36 cellular contexts compared by ENCODE assay signal in genomic region chr11:43245471-43245870, GRCh38.
"Had no signal": no experiment of that assay in that cellular context is flagged by ENCODE, and none has a peak within 500 bp of the region (broad histone marks: within the 10 kb centered on the region; RNA-seq: fewer than 3 reads in every experiment).

No MANE protein-coding gene starts in this region.

- H3K9me3 Mint-ChIP-seq: activated B cell treated with CpG ODN at 0.5 μM for 24 hours; activated CD4-positive, alpha-beta memory T cell treated with anti-CD3 and anti-CD28 coated beads for 36 hours; activated naive CD4-positive, alpha-beta T cell treated with anti-CD3 and anti-CD28 coated beads, Interleukin-2, amount 10 ng/mL, durations not matched to agents 7 days and 5 days; activated naive CD8-positive, alpha-beta T cell treated with anti-CD3 and anti-CD28 coated beads, Interleukin-2, amount 50 U/mL, for 24 hours; activated T-cell treated with anti-CD3 and anti-CD28 coated beads, Interleukin-2, amount 50 U/mL, for 4 hours; activated T-helper 1 cell treated with anti-CD3 and anti-CD28 coated beads, Interleukin-12 subunit alpha, Interleukin-12 subunit beta, Interleukin-2, Interleukin-4 antibody, amounts not matched to agents 30 ng/mL and 10 ng/mL and 1 ng/mL, durations not matched to agents 14 hours and 24 hours and 36 hours; central memory CD8-positive, alpha-beta T cell; T-cell had no signal

- H3K36me3 Mint-ChIP-seq: activated CD4-positive, alpha-beta memory T cell treated with anti-CD3 and anti-CD28 coated beads for 36 hours; activated naive CD4-positive, alpha-beta T cell treated with anti-CD3 and anti-CD28 coated beads, Interleukin-2, amount 10 ng/mL, durations not matched to agents 7 days and 5 days; activated naive CD8-positive, alpha-beta T cell; T-cell had no signal

- H3K4me1 Mint-ChIP-seq: activated B cell treated with CpG ODN at 0.5 μM for 24 hours; activated naive CD4-positive, alpha-beta T cell treated with anti-CD3 and anti-CD28 coated beads, Interleukin-2, amount 10 ng/mL, durations not matched to agents 7 days and 5 days; activated naive CD8-positive, alpha-beta T cell treated with anti-CD3 and anti-CD28 coated beads, Interleukin-2, amount 50 U/mL, for 24 hours; central memory CD8-positive, alpha-beta T cell; T-cell; T-helper 17 cell had no signal

- H3K9me3 ChIP-seq: SJSA1 had no signal

- H3K4me3 Mint-ChIP-seq: activated B cell treated with CpG ODN at 0.5 μM for 24 hours; activated CD4-positive, alpha-beta memory T cell treated with anti-CD3 and anti-CD28 coated beads for 36 hours; activated naive CD4-positive, alpha-beta T cell treated with anti-CD3 and anti-CD28 coated beads, Interleukin-2, amount 10 ng/mL, durations not matched to agents 7 days and 5 days; activated naive CD8-positive, alpha-beta T cell; activated naive CD8-positive, alpha-beta T cell treated with anti-CD3 and anti-CD28 coated beads, Interleukin-2, amount 50 U/mL, for 24 hours; activated T-cell treated with anti-CD3 and anti-CD28 coated beads, Interleukin-2, amount 50 U/mL, for 4 hours; activated T-helper 1 cell treated with anti-CD3 and anti-CD28 coated beads, Interleukin-12 subunit alpha, Interleukin-12 subunit beta, Interleukin-2, Interleukin-4 antibody, amounts not matched to agents 30 ng/mL and 10 ng/mL and 1 ng/mL, durations not matched to agents 14 hours and 24 hours and 36 hours; central memory CD8-positive, alpha-beta T cell; T-cell; T-helper 17 cell had no signal

- H3K27ac Mint-ChIP-seq: activated B cell treated with CpG ODN at 0.5 μM for 24 hours; activated CD4-positive, alpha-beta memory T cell treated with anti-CD3 and anti-CD28 coated beads for 36 hours; activated naive CD4-positive, alpha-beta T cell treated with anti-CD3 and anti-CD28 coated beads, Interleukin-2, amount 10 ng/mL, durations not matched to agents 7 days and 5 days; activated naive CD8-positive, alpha-beta T cell; activated naive CD8-positive, alpha-beta T cell treated with anti-CD3 and anti-CD28 coated beads, Interleukin-2, amount 50 U/mL, for 24 hours; activated T-helper 1 cell treated with anti-CD3 and anti-CD28 coated beads, Interleukin-12 subunit alpha, Interleukin-12 subunit beta, Interleukin-2, Interleukin-4 antibody, amounts not matched to agents 30 ng/mL and 10 ng/mL and 1 ng/mL, durations not matched to agents 14 hours and 24 hours and 36 hours; T-cell; T-helper 17 cell had no signal

- DNase-seq: activated B cell treated with CpG ODN at 0.5 μM for 24 hours; activated CD4-positive, alpha-beta memory T cell treated with anti-CD3 and anti-CD28 coated beads for 36 hours; activated CD4-positive, alpha-beta T cell treated with anti-CD3 and anti-CD28 coated beads for 4 hours; activated CD4-positive, alpha-beta T cell treated with anti-CD3 and anti-CD28 coated beads, Interleukin-2, amount 50 U/mL, for 1 hour; activated CD4-positive, CD25-positive, alpha-beta regulatory T cell treated with anti-CD3 and anti-CD28 coated beads, Interleukin-2, amount 50 U/mL, for 72 hours; activated CD8-positive, alpha-beta memory T cell treated with anti-CD3 and anti-CD28 coated beads, Interleukin-2, amount 50 U/mL, for 4 hours; activated gamma-delta T cell treated with Interleukin-2 at 50 U/mL for 16 hours; activated naive CD4-positive, alpha-beta T cell treated with anti-CD3 and anti-CD28 coated beads, Interleukin-2, amount 10 ng/mL, durations not matched to agents 7 days and 5 days; activated naive CD8-positive, alpha-beta T cell treated with anti-CD3 and anti-CD28 coated beads, Interleukin-2, amount 50 U/mL, for 24 hours; activated T-cell treated with anti-CD3 and anti-CD28 coated beads for 4 hours; activated T-cell treated with anti-CD3 and anti-CD28 coated beads, Interleukin-2, amount 50 U/mL, for 4 hours; amniotic stem cell; aorta; Kasumi-1; KG1; NCI-H1105; NCI-H1417 treated with DMSO at 0.1 percent for 48 hours; NCI-H187 treated with DMSO at 0.1 percent for 48 hours; NCI-H2081; NCI-H2171 treated with DMSO at 0.1 percent for 48 hours; NCI-H2227 treated with DMSO at 0.1 percent for 48 hours; NCI-H446; NCI-H510A treated with DMSO at 0.1 percent for 48 hours; NCI-H526 treated with DMSO at 0.1 percent for 48 hours; NCI-H774; SHP77 treated with DMSO at 0.1 percent for 48 hours; T-cell; T-helper 17 cell had no signal

- ATAC-seq: activated naive CD8-positive, alpha-beta T cell treated with anti-CD3 and anti-CD28 coated beads, Interleukin-2, amount 50 U/mL, for 24 hours; activated T-cell treated with anti-CD3 and anti-CD28 coated beads, Interleukin-2, amount 50 U/mL, for 4 hours; Panc1; SK-N-SH treated with all-trans-retinoic acid at 6 μM for 48 hours; T-cell; T-helper 17 cell had no signal

- H3K4me1 ChIP-seq: SJSA1 had no signal

- H3K27me3 Mint-ChIP-seq: activated B cell treated with CpG ODN at 0.5 μM for 24 hours; activated naive CD8-positive, alpha-beta T cell treated with anti-CD3 and anti-CD28 coated beads, Interleukin-2, amount 50 U/mL, for 24 hours had no signal

- H3K27ac ChIP-seq: cardiac muscle cell, SJSA1, VCaP had no signal

- H3K36me3 ChIP-seq: cardiac muscle cell, SJSA1 had no signal

- H3K4me3 ChIP-seq: cardiac muscle cell, SJSA1 had no signal

- H3K27me3 ChIP-seq: cardiac muscle cell had no signal
